ENCODE assay signal across 11 cellular contexts in genomic region chr22:41910050-41910598, GRCh38. TPM values are rescaled to one million over a fixed set of nuclear protein-coding genes. Genes with fewer than 3 reads are reported as not detected.
DNase-seq lines count a peak whose midpoint lies in the region; ATAC-seq lines count a peak whose summit lies in the region.
"Had no signal": no experiment of that assay in that cellular context is flagged by ENCODE, and none has a peak within 500 bp of the region (broad histone marks: within the 10 kb centered on the region; RNA-seq: fewer than 3 reads in every experiment).

No MANE protein-coding gene starts in this region.

- peaks cover 26 to 27% of the 10 kb centered on the region in 2 donors for H3K4me1 Mint-ChIP-seq in immature natural killer cell
- H3K4me1 Mint-ChIP-seq in stimulated activated memory B cell treated with anti-CD40 and anti-IgM and Interleukin-4, amounts not matched to agents 10 μg/mL and 1 μg/mL and 100 μg/mL, for 72 hours, result peaks cover 62% of the 10 kb centered on the region

- peaks cover 12 to 20% (median 13%) of the 10 kb centered on the region in 3 donors for H3K27me3 Mint-ChIP-seq in immature natural killer cell (ENCODE audit: low read depth in 3 of 3)
- peaks cover 22% of the 10 kb centered on the region for H3K27me3 Mint-ChIP-seq in stimulated activated memory B cell treated with anti-CD40 and anti-IgM and Interleukin-4, amounts not matched to agents 10 μg/mL and 1 μg/mL and 100 μg/mL, for 72 hours

- no peaks in the 10 kb centered on the region for H3K9me3 Mint-ChIP-seq in immature natural killer cell
- H3K9me3 Mint-ChIP-seq in stimulated activated memory B cell treated with anti-CD40 and anti-IgM and Interleukin-4, amounts not matched to agents 10 μg/mL and 1 μg/mL and 100 μg/mL, for 72 hours, result no peaks in the 10 kb centered on the region

- peak; percentile 54 for DNase-seq in DMS 273 (lab: John Stamatoyannopoulos, UW; ENCODE audit: unreplicated experiment)
- DNase-seq in DMS 273 treated with DMSO at 0.1 percent for 48 hours (lab: John Stamatoyannopoulos, UW), result no peak
- peak; percentile 39 for DNase-seq in astrocyte of the hippocampus (ENCODE audit: low read depth, low spot score)
- no peak for DNase-seq in immature natural killer cell
- DNase-seq in stimulated activated CD4-positive, alpha-beta T cell treated with anti-CD3 and anti-CD28 coated beads, Interleukin-15, amount 100 ng/mL, for 24 hours, result no peak
- DNase-seq in dedifferentiated amniotic fluid mesenchymal stem cell (ENCODE audit: extremely low spot score), result no peak
- no peak for DNase-seq in HuH-7.5 (ENCODE audit: low spot score)
- DNase-seq: effector CD8-positive, alpha-beta T cell; NCI-H2081 had no signal

- peaks cover 0 to 6% (median 5%) of the 10 kb centered on the region in 3 donors for H3K36me3 Mint-ChIP-seq in immature natural killer cell
- peaks cover 21% of the 10 kb centered on the region for H3K36me3 Mint-ChIP-seq in stimulated activated memory B cell treated with anti-CD40 and anti-IgM and Interleukin-4, amounts not matched to agents 10 μg/mL and 1 μg/mL and 100 μg/mL, for 72 hours

- peak overlapping the region in 4 of 5 donors; percentile 35 to 66 (median 62) for H3K4me3 Mint-ChIP-seq in immature natural killer cell
- H3K4me3 Mint-ChIP-seq in stimulated activated memory B cell treated with anti-CD40 and anti-IgM and Interleukin-4, amounts not matched to agents 10 μg/mL and 1 μg/mL and 100 μg/mL, for 72 hours, result peak overlapping the region; percentile 72

- H3K27ac Mint-ChIP-seq in immature natural killer cell, result no peak overlapping the region
- H3K27ac Mint-ChIP-seq in stimulated activated memory B cell treated with anti-CD40 and anti-IgM and Interleukin-4, amounts not matched to agents 10 μg/mL and 1 μg/mL and 100 μg/mL, for 72 hours, result peak overlapping the region; percentile 55
- H3K27ac Mint-ChIP-seq: progenitor cell of endocrine pancreas had no signal

- no peak for ATAC-seq in stimulated activated memory B cell treated with anti-CD40 and anti-IgM and Interleukin-4, amounts not matched to agents 10 μg/mL and 1 μg/mL and 100 μg/mL, for 72 hours

RNA-seq across cellular contexts. Expression of gene SHISA8, which starts 4.8 kb away (rescaled TPM):
- polyA plus RNA-seq in immature natural killer cell, result not detected

RNA-seq across cellular contexts. Expression of gene TNFRSF13C, which starts 16.5 kb away (rescaled TPM):
- not detected for polyA plus RNA-seq in immature natural killer cell

RNA-seq across cellular contexts. Expression of gene CENPM, which starts 36.8 kb away (rescaled TPM):
- polyA plus RNA-seq in immature natural killer cell, result 1 to 10 TPM; 4.3 to 9.3 (median 5.5) TPM

RNA-seq across cellular contexts. Expression of gene SEPTIN3, which starts 59.1 kb away (rescaled TPM):
- not detected for polyA plus RNA-seq in immature natural killer cell

Comparison
In these comparisons a context has a peak if more than half of its experiments do, and no peak if none do; other contexts are left out.
1. DNase-seq: peak in DMS 273 (single experiment) and astrocyte of the hippocampus (single experiment); none in DMS 273 treated with DMSO at 0.1 percent for 48 hours (single experiment), immature natural killer cell (0 of 3), stimulated activated CD4-positive, alpha-beta T cell treated with anti-CD3 and anti-CD28 coated beads, Interleukin-15, amount 100 ng/mL, for 24 hours (single experiment), dedifferentiated amniotic fluid mesenchymal stem cell (single experiment) and HuH-7.5 (single experiment).